In genomic region chr2:178117725-178118124, GRCh38 we compare ENCODE assay signal across 35 cellular contexts. TPM values are rescaled to one million over a fixed set of nuclear protein-coding genes. Genes with fewer than 3 reads are reported as not detected.
"Had no signal": no experiment of that assay in that cellular context is flagged by ENCODE, and none has a peak within 500 bp of the region (broad histone marks: within the 10 kb centered on the region; RNA-seq: fewer than 3 reads in every experiment).

No MANE protein-coding gene starts in this region.

- FAIRE-seq: astrocyte had no signal

- H3K9me3 ChIP-seq: adrenal gland, body of pancreas, breast epithelium had no signal

- H3K27ac ChIP-seq: adrenal gland, body of pancreas, brain microvascular endothelial cell, breast epithelium, VCaP had no signal

- DNase-seq: activated B cell treated with CpG ODN at 0.5 μM for 24 hours; activated CD4-positive, alpha-beta memory T cell treated with anti-CD3 and anti-CD28 coated beads for 36 hours; activated CD4-positive, alpha-beta T cell treated with anti-CD3 and anti-CD28 coated beads for 4 hours; activated CD4-positive, alpha-beta T cell treated with anti-CD3 and anti-CD28 coated beads, Interleukin-2, amount 10 ng/mL, durations not matched to agents 24 days and 14 days; activated CD4-positive, alpha-beta T cell treated with anti-CD3 and anti-CD28 coated beads, Interleukin-2, amount 50 U/mL, for 1 hour; activated CD4-positive, alpha-beta T cell treated with anti-CD3 and anti-CD28 coated beads, Interleukin-2, amount 50 U/mL, for 4 hours; activated CD4-positive, CD25-positive, alpha-beta regulatory T cell treated with anti-CD3 and anti-CD28 coated beads, Interleukin-2, amount 50 U/mL, for 72 hours; activated CD8-positive, alpha-beta memory T cell treated with anti-CD3 and anti-CD28 coated beads, Interleukin-2, amount 50 U/mL, for 4 hours; activated CD8-positive, alpha-beta T cell treated with anti-CD3 and anti-CD28 coated beads for 36 hours; activated effector memory CD4-positive, alpha-beta T cell treated with anti-CD3 and anti-CD28 coated beads, Interleukin-2, amount 50 U/mL, for 16 hours; activated gamma-delta T cell treated with Interleukin-2 at 50 U/mL for 16 hours; activated naive CD4-positive, alpha-beta T cell; activated naive CD4-positive, alpha-beta T cell treated with anti-CD3 and anti-CD28 coated beads for 36 hours; activated naive CD4-positive, alpha-beta T cell treated with anti-CD3 and anti-CD28 coated beads, Interleukin-2, amount 50 U/mL, for 16 hours; activated naive CD8-positive, alpha-beta T cell treated with anti-CD3 and anti-CD28 coated beads for 36 hours; activated T-cell treated with anti-CD3 and anti-CD28 coated beads for 4 hours; activated T-cell treated with anti-CD3 and anti-CD28 coated beads, Interleukin-2, amount 50 U/mL, for 1 hour; activated T-cell treated with anti-CD3 and anti-CD28 coated beads, Interleukin-2, amount 50 U/mL, for 4 hours; activated T-cell treated with anti-CD3 and anti-CD28 coated beads, Interleukin-2, amount 50 U/mL, for 72 hours; adrenal gland; amniotic stem cell; aorta; body of pancreas; brain microvascular endothelial cell; central memory CD4-positive, alpha-beta T cell; T-helper 1 cell; T-helper 2 cell; T-helper 9 cell had no signal

- H3K27me3 ChIP-seq: adrenal gland, body of pancreas, brain microvascular endothelial cell, breast epithelium had no signal

- ATAC-seq: activated CD8-positive, alpha-beta T cell treated with anti-CD3 and anti-CD28 coated beads for 36 hours; activated naive CD4-positive, alpha-beta T cell treated with anti-CD3 and anti-CD28 coated beads, Interleukin-2, amount 50 U/mL, for 72 hours; activated T-cell treated with anti-CD3 and anti-CD28 coated beads, Interleukin-2, amount 50 U/mL, for 4 hours; activated T-cell treated with anti-CD3 and anti-CD28 coated beads, Interleukin-2, amount 50 U/mL, for 72 hours; activated T-helper 17 cell treated with anti-CD3 and anti-CD28 coated beads, Interleukin-2, amount 50 U/mL, for 72 hours; body of pancreas had no signal

- H3K36me3 ChIP-seq: breast epithelium had no signal

- H3K4me1 ChIP-seq: breast epithelium had no signal

- H3K4me3 ChIP-seq: adrenal gland, body of pancreas, breast epithelium had no signal

RNA-seq across cellular contexts. Expression of gene PDE11A, which starts 45.1 kb away (rescaled TPM):
- total RNA-seq: activated B cell treated with CpG ODN at 0.5 μM for 24 hours; activated CD4-positive, alpha-beta memory T cell treated with anti-CD3 and anti-CD28 coated beads for 36 hours; activated CD4-positive, alpha-beta T cell treated with anti-CD3 and anti-CD28 coated beads, Interleukin-2, amount 10 ng/mL, durations not matched to agents 24 days and 14 days; activated CD8-positive, alpha-beta memory T cell treated with anti-CD3 and anti-CD28 coated beads for 36 hours; activated CD8-positive, alpha-beta T cell treated with anti-CD3 and anti-CD28 coated beads for 36 hours; activated naive CD4-positive, alpha-beta T cell treated with anti-CD3 and anti-CD28 coated beads for 36 hours; activated naive CD4-positive, alpha-beta T cell treated with anti-CD3 and anti-CD28 coated beads, Interleukin-2, amount 50 U/mL, for 72 hours; activated T-cell treated with anti-CD3 and anti-CD28 coated beads, Interleukin-2, amount 50 U/mL, for 4 hours; activated T-cell treated with anti-CD3 and anti-CD28 coated beads, Interleukin-2, amount 50 U/mL, for 72 hours; activated T-helper 1 cell treated with anti-CD3 and anti-CD28 coated beads, Interleukin-12 subunit alpha, Interleukin-12 subunit beta, Interleukin-2, Interleukin-4 antibody, amounts not matched to agents 30 ng/mL and 10 ng/mL and 1 ng/mL, durations not matched to agents 14 hours and 24 hours and 36 hours had no signal
